9 cellular contexts compared by ENCODE assay signal in the genomic region with DNA sequence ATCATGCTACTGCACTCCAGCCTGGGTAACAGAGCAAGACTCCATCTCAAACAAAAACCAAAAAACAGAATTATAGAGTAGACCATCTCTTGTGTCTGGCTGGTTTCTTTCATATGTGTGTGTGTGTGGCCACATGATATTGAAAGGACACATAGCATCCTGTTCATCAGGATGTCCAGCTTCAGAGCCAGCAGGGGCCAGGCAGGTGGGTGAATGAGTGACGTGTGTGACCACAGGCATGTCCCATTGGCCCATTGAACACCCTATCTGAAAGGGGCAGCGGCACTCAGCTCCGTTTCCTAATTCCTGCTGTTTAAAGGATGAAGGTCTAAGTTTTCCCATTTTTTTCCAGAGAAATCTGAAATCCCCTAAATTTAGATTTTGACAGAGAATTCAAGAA.
A peak's percentile ranks its signal among the peaks of the same experiment; 100 is the strongest.
DNase-seq lines count a peak whose midpoint lies in the region; ATAC-seq lines count a peak whose summit lies in the region.
"Had no signal": no experiment of that assay in that cellular context is flagged by ENCODE, and none has a peak within 500 bp of the region (broad histone marks: within the 10 kb centered on the region; RNA-seq: fewer than 3 reads in every experiment).

No MANE protein-coding gene starts in this region.

- H3K27ac Mint-ChIP-seq in stimulated activated naive CD8-positive, alpha-beta T cell treated with anti-CD3 and anti-CD28 coated beads, Interleukin-15, Interleukin-2, amounts not matched to agents 100 ng/mL and 50 ng/mL, for 24 hours, result peak overlapping the region; percentile 31
- H3K27ac Mint-ChIP-seq in stimulated activated naive CD8-positive, alpha-beta T cell treated with anti-CD3 and anti-CD28 coated beads, Interleukin-15, amount 100 ng/mL, for 72 hours, result no peak overlapping the region
- peak overlapping the region; percentile 48 to 91 (median 86) for H3K27ac Mint-ChIP-seq in IgD-negative memory B cell
- peak overlapping the region; percentile 16 for H3K27ac Mint-ChIP-seq in activated naive CD8-positive, alpha-beta T cell treated with anti-CD3 and anti-CD28 coated beads for 36 hours
- peak overlapping the region; percentile 90 for H3K27ac Mint-ChIP-seq in stimulated activated naive B cell treated with anti-CD40 and anti-IgM and Interleukin-4, amounts not matched to agents 10 μg/mL and 1 μg/mL and 100 μg/mL, for 72 hours

- DNase-seq in stimulated activated naive CD8-positive, alpha-beta T cell treated with anti-CD3 and anti-CD28 coated beads, Interleukin-15, amount 100 ng/mL, for 72 hours, result no peak
- no peak for DNase-seq in activated naive CD8-positive, alpha-beta T cell treated with anti-CD3 and anti-CD28 coated beads for 36 hours
- DNase-seq in stimulated activated naive B cell treated with anti-CD40 and anti-IgM and Interleukin-4, amounts not matched to agents 10 μg/mL and 1 μg/mL and 100 μg/mL, for 72 hours, result no peak
- DNase-seq in OCI-M2 (lab: John Stamatoyannopoulos, UW; ENCODE audit: unreplicated experiment) (no peak), HuH-7.5 (ENCODE audit: low spot score) (no peak)
- DNase-seq: NCI-H2171 treated with DMSO at 0.1 percent for 48 hours had no signal

- no peak for ATAC-seq in stimulated activated naive CD8-positive, alpha-beta T cell treated with anti-CD3 and anti-CD28 coated beads, Interleukin-15, amount 100 ng/mL, for 72 hours
- peak; percentile 8 to 10 for ATAC-seq in stimulated activated naive B cell treated with anti-CD40 and anti-IgM and Interleukin-4, amounts not matched to agents 10 μg/mL and 1 μg/mL and 100 μg/mL, for 72 hours (replicated peaks)
- no peak for ATAC-seq in GM21619 (IDR thresholded peaks at IDR 0.05; ENCODE audit: unreplicated experiment)

- no peaks in the 10 kb centered on the region for H3K27me3 Mint-ChIP-seq in stimulated activated naive CD8-positive, alpha-beta T cell treated with anti-CD3 and anti-CD28 coated beads, Interleukin-15, Interleukin-2, amounts not matched to agents 100 ng/mL and 50 ng/mL, for 24 hours
- no peaks in the 10 kb centered on the region for H3K27me3 Mint-ChIP-seq in stimulated activated naive CD8-positive, alpha-beta T cell treated with anti-CD3 and anti-CD28 coated beads, Interleukin-15, amount 100 ng/mL, for 72 hours
- no peaks in the 10 kb centered on the region for H3K27me3 Mint-ChIP-seq in IgD-negative memory B cell
- H3K27me3 Mint-ChIP-seq in activated naive CD8-positive, alpha-beta T cell treated with anti-CD3 and anti-CD28 coated beads for 36 hours, result no peaks in the 10 kb centered on the region
- no peaks in the 10 kb centered on the region for H3K27me3 Mint-ChIP-seq in stimulated activated naive B cell treated with anti-CD40 and anti-IgM and Interleukin-4, amounts not matched to agents 10 μg/mL and 1 μg/mL and 100 μg/mL, for 72 hours

- H3K36me3 Mint-ChIP-seq in stimulated activated naive CD8-positive, alpha-beta T cell treated with anti-CD3 and anti-CD28 coated beads, Interleukin-15, Interleukin-2, amounts not matched to agents 100 ng/mL and 50 ng/mL, for 24 hours (ENCODE audit: low read depth), result peaks cover 26% of the 10 kb centered on the region
- peaks cover 5% of the 10 kb centered on the region for H3K36me3 Mint-ChIP-seq in IgD-negative memory B cell
- H3K36me3 Mint-ChIP-seq in activated naive CD8-positive, alpha-beta T cell treated with anti-CD3 and anti-CD28 coated beads for 36 hours, result peaks cover 12% of the 10 kb centered on the region
- H3K36me3 Mint-ChIP-seq in stimulated activated naive B cell treated with anti-CD40 and anti-IgM and Interleukin-4, amounts not matched to agents 10 μg/mL and 1 μg/mL and 100 μg/mL, for 72 hours, result peaks cover 15 to 34% of the 10 kb centered on the region in 2 donors

- H3K4me3 Mint-ChIP-seq in stimulated activated naive CD8-positive, alpha-beta T cell treated with anti-CD3 and anti-CD28 coated beads, Interleukin-15, Interleukin-2, amounts not matched to agents 100 ng/mL and 50 ng/mL, for 24 hours, result peak overlapping the region; percentile 8
- no peak overlapping the region for H3K4me3 Mint-ChIP-seq in stimulated activated naive CD8-positive, alpha-beta T cell treated with anti-CD3 and anti-CD28 coated beads, Interleukin-15, amount 100 ng/mL, for 72 hours
- H3K4me3 Mint-ChIP-seq in IgD-negative memory B cell, result peak overlapping the region; percentile 67 to 82 (median 69)
- no peak overlapping the region for H3K4me3 Mint-ChIP-seq in activated naive CD8-positive, alpha-beta T cell treated with anti-CD3 and anti-CD28 coated beads for 36 hours
- peak overlapping the region; percentile 50 to 70 for H3K4me3 Mint-ChIP-seq in stimulated activated naive B cell treated with anti-CD40 and anti-IgM and Interleukin-4, amounts not matched to agents 10 μg/mL and 1 μg/mL and 100 μg/mL, for 72 hours

- H3K9me3 Mint-ChIP-seq in stimulated activated naive CD8-positive, alpha-beta T cell treated with anti-CD3 and anti-CD28 coated beads, Interleukin-15, Interleukin-2, amounts not matched to agents 100 ng/mL and 50 ng/mL, for 24 hours, result no peaks in the 10 kb centered on the region
- H3K9me3 Mint-ChIP-seq in stimulated activated naive CD8-positive, alpha-beta T cell treated with anti-CD3 and anti-CD28 coated beads, Interleukin-15, amount 100 ng/mL, for 72 hours, result no peaks in the 10 kb centered on the region
- no peaks in the 10 kb centered on the region for H3K9me3 Mint-ChIP-seq in IgD-negative memory B cell
- no peaks in the 10 kb centered on the region for H3K9me3 Mint-ChIP-seq in activated naive CD8-positive, alpha-beta T cell treated with anti-CD3 and anti-CD28 coated beads for 36 hours
- H3K9me3 Mint-ChIP-seq in stimulated activated naive B cell treated with anti-CD40 and anti-IgM and Interleukin-4, amounts not matched to agents 10 μg/mL and 1 μg/mL and 100 μg/mL, for 72 hours, result no peaks in the 10 kb centered on the region

- peaks cover 70% of the 10 kb centered on the region for H3K4me1 Mint-ChIP-seq in stimulated activated naive CD8-positive, alpha-beta T cell treated with anti-CD3 and anti-CD28 coated beads, Interleukin-15, Interleukin-2, amounts not matched to agents 100 ng/mL and 50 ng/mL, for 24 hours (ENCODE audit: low read depth)
- H3K4me1 Mint-ChIP-seq in stimulated activated naive CD8-positive, alpha-beta T cell treated with anti-CD3 and anti-CD28 coated beads, Interleukin-15, amount 100 ng/mL, for 72 hours, result peaks cover 62% of the 10 kb centered on the region
- peaks cover 70 to 81% (median 78%) of the 10 kb centered on the region in 3 donors for H3K4me1 Mint-ChIP-seq in IgD-negative memory B cell
- peaks cover 44% of the 10 kb centered on the region for H3K4me1 Mint-ChIP-seq in activated naive CD8-positive, alpha-beta T cell treated with anti-CD3 and anti-CD28 coated beads for 36 hours
- H3K4me1 Mint-ChIP-seq in stimulated activated naive B cell treated with anti-CD40 and anti-IgM and Interleukin-4, amounts not matched to agents 10 μg/mL and 1 μg/mL and 100 μg/mL, for 72 hours, result peaks cover 69 to 94% of the 10 kb centered on the region in 2 donors

Comparison
In these comparisons a context has a peak if more than half of its experiments do, and no peak if none do; other contexts are left out.
1. H3K27ac Mint-ChIP-seq: peak in stimulated activated naive CD8-positive, alpha-beta T cell treated with anti-CD3 and anti-CD28 coated beads, Interleukin-15, Interleukin-2, amounts not matched to agents 100 ng/mL and 50 ng/mL, for 24 hours (single experiment), IgD-negative memory B cell (3 of 3), activated naive CD8-positive, alpha-beta T cell treated with anti-CD3 and anti-CD28 coated beads for 36 hours (single experiment) and stimulated activated naive B cell treated with anti-CD40 and anti-IgM and Interleukin-4, amounts not matched to agents 10 μg/mL and 1 μg/mL and 100 μg/mL, for 72 hours (single experiment); none in stimulated activated naive CD8-positive, alpha-beta T cell treated with anti-CD3 and anti-CD28 coated beads, Interleukin-15, amount 100 ng/mL, for 72 hours (0 of 2).
2. H3K4me3 Mint-ChIP-seq: peak in stimulated activated naive CD8-positive, alpha-beta T cell treated with anti-CD3 and anti-CD28 coated beads, Interleukin-15, Interleukin-2, amounts not matched to agents 100 ng/mL and 50 ng/mL, for 24 hours (single experiment), IgD-negative memory B cell (4 of 4) and stimulated activated naive B cell treated with anti-CD40 and anti-IgM and Interleukin-4, amounts not matched to agents 10 μg/mL and 1 μg/mL and 100 μg/mL, for 72 hours (2 of 2); none in stimulated activated naive CD8-positive, alpha-beta T cell treated with anti-CD3 and anti-CD28 coated beads, Interleukin-15, amount 100 ng/mL, for 72 hours (0 of 2) and activated naive CD8-positive, alpha-beta T cell treated with anti-CD3 and anti-CD28 coated beads for 36 hours (single experiment).
3. ATAC-seq: peak in stimulated activated naive B cell treated with anti-CD40 and anti-IgM and Interleukin-4, amounts not matched to agents 10 μg/mL and 1 μg/mL and 100 μg/mL, for 72 hours (2 of 2); none in stimulated activated naive CD8-positive, alpha-beta T cell treated with anti-CD3 and anti-CD28 coated beads, Interleukin-15, amount 100 ng/mL, for 72 hours (single experiment) and GM21619 (single experiment).